Comparison of ENCODE assay signal across 10 cellular contexts in the genomic region with DNA sequence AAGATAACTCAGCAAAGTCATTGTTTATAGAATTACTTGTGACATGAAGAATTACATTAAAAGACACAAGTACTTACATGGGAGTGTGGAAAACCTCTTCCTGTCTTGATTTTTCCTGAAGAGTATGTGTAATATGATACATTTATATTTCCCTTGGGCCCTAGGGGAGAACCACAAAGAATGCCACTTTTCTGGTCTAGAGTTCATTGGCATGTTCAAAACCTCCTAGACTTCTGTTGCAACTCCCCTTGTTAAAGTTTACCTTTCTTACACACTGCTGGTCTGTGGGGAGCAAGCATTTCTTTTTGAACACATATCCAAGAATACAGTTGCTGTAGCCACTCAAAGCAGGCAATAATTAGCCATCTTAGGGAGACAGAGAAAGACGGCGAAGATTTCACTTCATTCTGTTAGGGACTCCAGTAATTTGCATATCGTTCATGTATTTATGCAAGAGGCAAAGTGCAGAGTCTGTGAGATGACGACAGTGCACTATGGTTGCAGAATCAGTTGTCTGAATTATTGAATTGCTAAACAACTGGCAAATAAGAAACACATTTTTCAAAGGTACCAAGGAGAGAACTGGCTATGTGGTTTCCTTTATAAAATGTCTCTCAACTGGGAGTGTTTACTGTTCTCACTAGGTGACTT.
DNase-seq lines count a peak whose midpoint lies in the region; ATAC-seq and TF ChIP-seq lines count a peak whose summit lies in the region.
"Had no signal": no experiment of that assay in that cellular context is flagged by ENCODE, and none has a peak within 500 bp of the region (broad histone marks: within the 10 kb centered on the region; RNA-seq: fewer than 3 reads in every experiment).

No MANE protein-coding gene starts in this region.

- BruUV-seq in A673 (replicated peaks; lab: Mats Ljungman, UMichigan): no TSS peak

- H3K27ac ChIP-seq in A673 (ENCODE audit: low read depth, low read length, poor library complexity, severe bottlenecking): peak overlapping the region; percentile 84
- H3K27ac ChIP-seq: KMS-11 had no signal

- POLR2A ChIA-PET in A673 (lab: Charles Lee; ENCODE audit: low non-redundant PET): no interaction called here

- TF ChIP-seq CTCF in A673 (conservative IDR thresholded peaks at IDR 0.05; ENCODE audit: low read depth, low read length): no peak

- H3K4me1 ChIP-seq in A673 (ENCODE audit: insufficient read depth, low read length, poor library complexity, severe bottlenecking): peaks cover 72% of the 10 kb centered on the region

- no peaks in the 10 kb centered on the region for H3K36me3 ChIP-seq in A673 (ENCODE audit: insufficient read depth, low read length, poor library complexity, severe bottlenecking)

- H3K9me3 ChIP-seq in A673 (ENCODE audit: low read depth, low read length, poor library complexity, severe bottlenecking): no peaks in the 10 kb centered on the region

- peak overlapping the region; percentile 36 for H3K4me3 ChIP-seq in A673 (ENCODE audit: low read depth, low read length, poor library complexity, severe bottlenecking)

- CTCF ChIA-PET in A673 (lab: Charles Lee): interaction anchor here (0.5 to 1.3 kb wide), 2 partner anchors 199 to 232 kb away, joined by 3 to 5 read pairs; no protein-coding TSS in a partner anchor

- ATAC-seq in GM21515 (IDR thresholded peaks at IDR 0.05; ENCODE audit: unreplicated experiment): no peak
- ATAC-seq: activated CD4-positive, CD25-positive, alpha-beta regulatory T cell treated with anti-CD3 and anti-CD28 coated beads, Interleukin-2, amount 50 U/mL, for 24 hours had no signal

- DNase-seq in A673 (ENCODE audit: low spot score) (peak; percentile 92), HPDE6-E6E7 (ENCODE audit: extremely low spot score) (peak; percentile 15), amniotic epithelial cell (ENCODE audit: low read depth) (peak; percentile 40), kidney tubule cell (ENCODE audit: low spot score) (peak; percentile 82), T1000 (lab: John Stamatoyannopoulos, UW) (no peak), retina (no peak)
- no peak for DNase-seq in activated naive CD4-positive, alpha-beta T cell treated with Interleukin-2 at 50 U/mL for 16 hours

- no peaks in the 10 kb centered on the region for H3K27me3 ChIP-seq in A673 (replicated peaks; ENCODE audit: insufficient read depth, low read depth, low read length, poor library complexity)

- intact Hi-C loops in A673 (cut with micrococcal nuclease; ENCODE audit: unreplicated experiment): loop anchor here (2.0 to 10.0 kb wide), 5 partner anchors 76 to 514 kb away; no protein-coding TSS in a partner anchor

Comparison
In these comparisons a context has a peak if more than half of its experiments do, and no peak if none do; other contexts are left out.
1. DNase-seq: peak in A673 (single experiment), HPDE6-E6E7 (single experiment), amniotic epithelial cell (single experiment) and kidney tubule cell (single experiment); none in activated naive CD4-positive, alpha-beta T cell treated with Interleukin-2 at 50 U/mL for 16 hours (single experiment), T1000 (single experiment) and retina (single experiment).